9 cellular contexts compared by ENCODE assay signal in the genomic region with DNA sequence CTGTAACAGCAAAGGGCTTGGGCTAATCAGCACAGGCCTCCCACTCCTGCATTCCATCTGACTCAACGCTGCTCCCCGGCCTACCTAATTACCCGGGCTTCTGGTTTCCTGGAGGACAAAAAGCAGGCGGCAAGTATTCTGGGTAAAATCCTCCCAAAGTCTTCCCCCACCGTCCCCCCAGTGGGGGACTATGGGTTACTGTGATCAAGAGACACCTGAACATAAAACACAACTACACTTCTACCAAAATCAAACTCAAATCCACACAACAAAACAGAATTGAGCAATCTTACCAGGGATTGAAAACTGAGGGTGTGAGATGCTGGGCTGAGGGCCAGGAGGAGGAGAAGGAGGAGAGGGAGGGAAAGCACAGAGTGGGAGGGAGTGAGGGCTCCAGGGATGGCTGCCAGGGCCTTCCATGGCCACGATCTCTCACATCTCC. TPM values are rescaled to one million over a fixed set of nuclear protein-coding genes. Genes with fewer than 3 reads are reported as not detected.
DNase-seq lines count a peak whose midpoint lies in the region; ATAC-seq and TF ChIP-seq lines count a peak whose summit lies in the region.
"Had no signal": no experiment of that assay in that cellular context is flagged by ENCODE, and none has a peak within 500 bp of the region (broad histone marks: within the 10 kb centered on the region; RNA-seq: fewer than 3 reads in every experiment).

No MANE protein-coding gene starts in this region.

- H3K27ac Mint-ChIP-seq in activated naive CD8-positive, alpha-beta T cell treated with anti-CD3 and anti-CD28 coated beads for 36 hours: peak overlapping the region; percentile 60
- peak overlapping the region; percentile 86 for H3K27ac Mint-ChIP-seq in progenitor cell of endocrine pancreas

- H3K27me3 ChIP-seq in cardiac muscle cell: no peaks in the 10 kb centered on the region

- H3K36me3 Mint-ChIP-seq in activated naive CD8-positive, alpha-beta T cell treated with anti-CD3 and anti-CD28 coated beads for 36 hours: peaks cover 19% of the 10 kb centered on the region
- H3K36me3 Mint-ChIP-seq in progenitor cell of endocrine pancreas (ENCODE audit: insufficient read depth): peaks cover 35% of the 10 kb centered on the region

- no peaks in the 10 kb centered on the region for H3K9me3 Mint-ChIP-seq in activated naive CD8-positive, alpha-beta T cell treated with anti-CD3 and anti-CD28 coated beads for 36 hours
- no peaks in the 10 kb centered on the region for H3K9me3 Mint-ChIP-seq in progenitor cell of endocrine pancreas (ENCODE audit: low read depth)
- H3K9me3 Mint-ChIP-seq: central memory CD8-positive, alpha-beta T cell had no signal

- H3K4me3 Mint-ChIP-seq in activated naive CD8-positive, alpha-beta T cell treated with anti-CD3 and anti-CD28 coated beads for 36 hours: no peak overlapping the region
- H3K4me3 Mint-ChIP-seq in progenitor cell of endocrine pancreas (ENCODE audit: low read depth): no peak overlapping the region
- H3K4me3 Mint-ChIP-seq: central memory CD8-positive, alpha-beta T cell had no signal

- no peak for DNase-seq in activated naive CD8-positive, alpha-beta T cell treated with anti-CD3 and anti-CD28 coated beads for 36 hours
- DNase-seq in cardiac muscle cell (ENCODE audit: low read depth in 1 of 2, low spot score in 1 of 2) (peak in 1 of 2 donors; percentile 96), progenitor cell of endocrine pancreas (ENCODE audit: low spot score, unreplicated experiment) (no peak), DMS53 (lab: John Stamatoyannopoulos, UW) (no peak)
- DNase-seq in activated CD8-positive, alpha-beta memory T cell treated with anti-CD3 and anti-CD28 coated beads for 24 hours: no peak

- H3K27ac ChIP-seq in cardiac muscle cell: peak overlapping the region; percentile 39

- H3K4me1 ChIP-seq in ES-I3 (ENCODE audit: insufficient read depth, low read length) (peaks cover 21% of the 10 kb centered on the region; the same call in 1 of the 2 replicates), cardiac muscle cell (ENCODE audit: low read depth) (no peaks in the 10 kb centered on the region)

- no peak for TF ChIP-seq CTCF in cardiac muscle cell (IDR thresholded peaks at IDR 0.05; ENCODE audit: low read depth, low read length)
- no peak for TF ChIP-seq CTCF in progenitor cell of endocrine pancreas (IDR thresholded peaks at IDR 0.05; ENCODE audit: unreplicated experiment)

- no peak for ATAC-seq in HG03039 (IDR thresholded peaks at IDR 0.05; ENCODE audit: unreplicated experiment)
- no peak for ATAC-seq in GM21576 (IDR thresholded peaks at IDR 0.05; ENCODE audit: unreplicated experiment)

- peak overlapping the region; percentile 40 for H3K9ac ChIP-seq in ES-I3 (ENCODE audit: low read depth, low read length)

- H3K4me1 Mint-ChIP-seq in activated naive CD8-positive, alpha-beta T cell treated with anti-CD3 and anti-CD28 coated beads for 36 hours: peaks cover 21% of the 10 kb centered on the region
- H3K4me1 Mint-ChIP-seq in progenitor cell of endocrine pancreas (ENCODE audit: low read depth): peaks cover 12% of the 10 kb centered on the region

- no peaks in the 10 kb centered on the region for H3K9me3 ChIP-seq in ES-I3 (ENCODE audit: control insufficient read depth, insufficient read depth, low read length)
- no peaks in the 10 kb centered on the region for H3K9me3 ChIP-seq in cardiac muscle cell (ENCODE audit: low read depth)

- no peaks in the 10 kb centered on the region for H3K27me3 Mint-ChIP-seq in activated naive CD8-positive, alpha-beta T cell treated with anti-CD3 and anti-CD28 coated beads for 36 hours
- H3K27me3 Mint-ChIP-seq in progenitor cell of endocrine pancreas: no peaks in the 10 kb centered on the region
- H3K27me3 Mint-ChIP-seq: central memory CD8-positive, alpha-beta T cell had no signal

- H3K36me3 ChIP-seq in ES-I3 (ENCODE audit: insufficient read depth, low read length) (peaks cover 39% of the 10 kb centered on the region), cardiac muscle cell (peaks cover 59% of the 10 kb centered on the region)

- H3K4me3 ChIP-seq in cardiac muscle cell: no peak overlapping the region

RNA-seq across cellular contexts. Expression of gene NCKIPSD, which starts 8.9 kb away (rescaled TPM):
- 10 to 100 TPM; 43.8 to 43.9 TPM for total RNA-seq in activated naive CD8-positive, alpha-beta T cell treated with anti-CD3 and anti-CD28 coated beads for 36 hours
- total RNA-seq in cardiac muscle cell (68.7 and 73.4 TPM in 2 replicates), progenitor cell of endocrine pancreas (29.8 and 32.0 TPM in 2 replicates)
- 49.6 and 51.7 TPM in 2 replicates for polyA plus RNA-seq in cardiac muscle cell

RNA-seq across cellular contexts. Expression of gene IP6K2, which starts 22.4 kb away (rescaled TPM):
- total RNA-seq in activated naive CD8-positive, alpha-beta T cell treated with anti-CD3 and anti-CD28 coated beads for 36 hours: 10 to 100 TPM; 42.6 to 49.9 TPM
- total RNA-seq in cardiac muscle cell (87.4 and 119 TPM in 2 replicates), progenitor cell of endocrine pancreas (207 and 212 TPM in 2 replicates)
- polyA plus RNA-seq in cardiac muscle cell: 130 and 140 TPM in 2 replicates

RNA-seq across cellular contexts. Expression of gene CELSR3, which starts 31.9 kb away (rescaled TPM):
- 10 to 100 TPM; 18.2 to 18.6 TPM for total RNA-seq in activated naive CD8-positive, alpha-beta T cell treated with anti-CD3 and anti-CD28 coated beads for 36 hours
- total RNA-seq in cardiac muscle cell (5.4 and 5.9 TPM in 2 replicates), progenitor cell of endocrine pancreas (14.9 and 15.2 TPM in 2 replicates)
- 3.1 and 3.4 TPM in 2 replicates for polyA plus RNA-seq in cardiac muscle cell

RNA-seq across cellular contexts. Expression of gene SLC26A6, which starts 59.4 kb away (rescaled TPM):
- 10 to 100 TPM; 16.6 to 18.4 TPM for total RNA-seq in activated naive CD8-positive, alpha-beta T cell treated with anti-CD3 and anti-CD28 coated beads for 36 hours
- total RNA-seq in cardiac muscle cell: 55.8 and 87.4 TPM in 2 replicates
- polyA plus RNA-seq in cardiac muscle cell: 52.0 and 68.1 TPM in 2 replicates
- total RNA-seq in progenitor cell of endocrine pancreas: 31.0 and 35.9 TPM in 2 replicates
